Comparison of ENCODE assay signal across 1 cellular context in the genomic region with DNA sequence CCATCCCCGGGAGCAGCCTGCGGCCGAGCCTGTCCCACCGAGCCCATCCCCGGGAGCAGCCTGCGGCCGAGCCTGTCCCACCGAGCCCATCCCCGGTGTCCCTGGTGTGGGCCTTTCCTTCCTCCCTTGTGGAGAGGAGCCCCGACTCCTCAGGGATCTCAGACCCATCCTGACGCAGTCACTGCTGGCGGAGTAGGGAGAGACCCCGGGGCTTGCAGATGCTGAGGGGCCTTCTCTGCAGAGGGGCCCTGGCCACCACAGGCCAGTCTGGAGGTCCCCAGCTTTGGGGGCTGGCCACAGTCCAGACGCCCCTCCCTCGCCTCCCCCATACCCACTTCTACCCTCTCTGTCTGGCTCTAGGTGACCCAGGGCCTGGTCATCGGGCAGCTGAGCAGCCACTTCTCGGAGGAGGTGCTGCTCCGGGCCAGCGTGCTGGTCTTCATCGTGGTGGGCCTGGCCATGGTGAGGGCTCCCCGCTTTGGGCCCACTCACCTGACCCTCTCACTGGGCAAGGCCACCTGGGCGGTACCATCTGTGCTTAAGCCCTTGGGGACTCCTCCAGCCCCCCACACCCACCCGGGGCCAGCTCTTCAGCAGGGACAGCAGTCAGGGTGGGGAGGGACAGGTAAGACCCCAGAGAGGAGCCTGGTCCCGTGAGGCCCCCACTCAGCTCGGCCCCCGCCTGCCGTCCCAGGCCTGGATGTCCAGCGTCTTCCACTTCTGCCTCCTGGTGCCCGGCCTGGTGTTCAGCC.
TF ChIP-seq lines count a peak whose summit lies in the region.

No MANE protein-coding gene starts in this region.

TF ChIP-seq in K562, 482 proteins besides CTCF, POLR2A, EP300 and RAD21:
- TF ChIP-seq ZBED1 (IDR thresholded peaks at IDR 0.05) (no peak), HLTF (IDR thresholded peaks at IDR 0.05) (no peak), POLR2G (IDR thresholded peaks at IDR 0.05; ENCODE audit: low read depth, low read length) (peak; percentile 38), PRDM10 (IDR thresholded peaks at IDR 0.05; ENCODE audit: partially characterized antibody) (no peak), ILF3 (IDR thresholded peaks at IDR 0.05; ENCODE audit: borderline replicate concordance) (no peak)
